Comparison of ENCODE assay signal across 8 cellular contexts in genomic region chr6:147103007-147103406, GRCh38.
"Had no signal": no experiment of that assay in that cellular context is flagged by ENCODE, and none has a peak within 500 bp of the region (broad histone marks: within the 10 kb centered on the region; RNA-seq: fewer than 3 reads in every experiment).

No MANE protein-coding gene starts in this region.

- H3K36me3 Mint-ChIP-seq: IgD-negative memory B cell had no signal

- H3K4me1 ChIP-seq: HAP-1 had no signal

- H3K4me3 Mint-ChIP-seq: HFFc6, IgD-negative memory B cell had no signal

- H3K36me3 ChIP-seq: HAP-1 had no signal

- ATAC-seq: HCT116 had no signal

- H2AFZ ChIP-seq: GM23248 had no signal

- H3K9ac ChIP-seq: GM23248 had no signal

- H3K9me3 ChIP-seq: HAP-1 had no signal

- H3K4me3 ChIP-seq: GM23248, HAP-1 had no signal

- DNase-seq: GM23248, GOT3, H7, HFFc6, KG1 had no signal

- H3K27ac Mint-ChIP-seq: HFFc6, IgD-negative memory B cell had no signal

- H3K27me3 Mint-ChIP-seq: IgD-negative memory B cell had no signal

- H3K9me3 Mint-ChIP-seq: HFFc6, IgD-negative memory B cell had no signal

- H3K27ac ChIP-seq: GM23248 had no signal
